17 cellular contexts compared by ENCODE assay signal in genomic region chr14:95402612-95403011, GRCh38.
DNase-seq lines count a peak whose midpoint lies in the region; ATAC-seq and TF ChIP-seq lines count a peak whose summit lies in the region.
"Had no signal": no experiment of that assay in that cellular context is flagged by ENCODE, and none has a peak within 500 bp of the region (broad histone marks: within the 10 kb centered on the region; RNA-seq: fewer than 3 reads in every experiment).

No MANE protein-coding gene starts in this region.

- intact Hi-C loops in left ventricle myocardium superior (cut with micrococcal nuclease) (no loop called here), Right ventricle myocardium superior (cut with DNase I) (no loop called here), gastrocnemius medialis (cut with DNase I; ENCODE audit: low total_unique reads) (no loop called here)

- H3K27me3 ChIP-seq in gastrocnemius medialis = no peaks in the 10 kb centered on the region

- no peaks in the 10 kb centered on the region for H3K9me3 ChIP-seq in gastrocnemius medialis

- no peaks in the 10 kb centered on the region for H3K4me1 ChIP-seq in gastrocnemius medialis

- H3K4me3 ChIP-seq in gastrocnemius medialis = no peak overlapping the region
- H3K4me3 ChIP-seq: GM23338 had no signal

- in situ Hi-C loops in gastrocnemius medialis (cut with MboI; ENCODE audit: low sequenced_read_pairs in 4 of 4) = no loop called here

- no peak for TF ChIP-seq CTCF in gastrocnemius medialis (IDR thresholded peaks at IDR 0.05 in 4 of 5, conservative IDR thresholded peaks at IDR 0.05 in 1 of 5)

- peak overlapping the region; percentile 5 to 54 (median 28) for H3K27ac ChIP-seq in gastrocnemius medialis

- H3K36me3 ChIP-seq in gastrocnemius medialis = no peaks in the 10 kb centered on the region

- DNase-seq in left ventricle myocardium superior (no peak), Right ventricle myocardium superior (no peak), inferior parietal cortex (ENCODE audit: extremely low spot score) (peak; percentile 26), gastrocnemius medialis (no peak)
- DNase-seq: C1 segment of cervical spinal cord; Calu3; CD4-positive, alpha-beta memory T cell; COR-L47; DMS53; DMS79 treated with DMSO at 0.1 percent for 48 hours; GF-D8; H9 had no signal

- TF ChIP-seq POLR2A in gastrocnemius medialis (IDR thresholded peaks at IDR 0.05) = no peak

- ATAC-seq in left ventricle myocardium superior = peak; percentile 33
- ATAC-seq in Right ventricle myocardium superior (ENCODE audit: poor library complexity) = no peak
- ATAC-seq in gastrocnemius medialis = peak in 1 of 2 donors; percentile 6
- no peak for ATAC-seq in HG03196 (IDR thresholded peaks at IDR 0.05; ENCODE audit: unreplicated experiment)
- ATAC-seq in HG03039 (IDR thresholded peaks at IDR 0.05; ENCODE audit: unreplicated experiment) = no peak
- ATAC-seq in HG03175 (IDR thresholded peaks at IDR 0.05; ENCODE audit: unreplicated experiment) = no peak
- ATAC-seq: GM23338, HCT116 had no signal
